1 cellular context compared by ENCODE assay signal in genomic region chr12:121803861-121804416, GRCh38.
TF ChIP-seq lines count a peak whose summit lies in the region.

Gene SETD1B (plus strand): TSS chr12:121804009. CDS start chr12:121804738, 729 bp downstream.

TF ChIP-seq in K562, 482 proteins besides CTCF, POLR2A, EP300 and RAD21 (continued from another document):
- TF ChIP-seq UBTF (IDR thresholded peaks at IDR 0.05; ENCODE audit: borderline replicate concordance in 1 of 2, low read depth in 2 of 2, low read length in 2 of 2) (peak; percentile 56 to 81; a peak in 3 of 4 replicates), CBX8 (IDR thresholded peaks at IDR 0.05; ENCODE audit: borderline replicate concordance, extremely low read depth, low read depth, low read length, poor library complexity, severe bottlenecking) (no peak), CHCHD3 (CRISPR knock-in tag; IDR thresholded peaks at IDR 0.05) (no peak), GATAD2B (IDR thresholded peaks at IDR 0.05; ENCODE audit: borderline replicate concordance) (0 out of 2 replicates have a peak, but pooled peaks have one; percentile 44), CREB3L1 (IDR thresholded peaks at IDR 0.05; ENCODE audit: borderline replicate concordance, low read depth) (no peak), ZNF121 (CRISPR knock-in tag; conservative IDR thresholded peaks at IDR 0.05) (no peak), ZNF644 (tag; IDR thresholded peaks at IDR 0.05; ENCODE audit: low read depth) (no peak), RBM34 (IDR thresholded peaks at IDR 0.05; ENCODE audit: borderline replicate concordance, insufficient read depth, low read length) (no peak), PKNOX1 (IDR thresholded peaks at IDR 0.05) (0 out of 2 replicates have a peak, but pooled peaks have one; percentile 37), REST (CRISPR knock-in tag; IDR thresholded peaks at IDR 0.05; ENCODE audit: low read depth) (no peak), PREB (CRISPR knock-in tag; IDR thresholded peaks at IDR 0.05) (no peak), NFE2 (IDR thresholded peaks at IDR 0.05; ENCODE audit: low read depth) (no peak), GTF2A2 (tag; IDR thresholded peaks at IDR 0.05) (0 out of 2 replicates have a peak, but pooled peaks have one; percentile 15), MXI1 (IDR thresholded peaks at IDR 0.05; ENCODE audit: low read depth, low read length) (no peak), ZKSCAN1 (IDR thresholded peaks at IDR 0.05; ENCODE audit: low read depth, low read length) (no peak), NCOA4 (IDR thresholded peaks at IDR 0.05; ENCODE audit: partially characterized antibody) (no peak), IRF2 (CRISPR knock-in tag; IDR thresholded peaks at IDR 0.05) (no peak), ZNF311 (CRISPR knock-in tag; IDR thresholded peaks at IDR 0.05) (no peak), RFX1 (IDR thresholded peaks at IDR 0.05) (no peak), ERF (CRISPR knock-in tag; IDR thresholded peaks at IDR 0.05) (peak; percentile 43; the same call in 1 of the 2 replicates), POLR2AphosphoS2 (IDR thresholded peaks at IDR 0.05; ENCODE audit: low read length) (no peak), BRD4 (IDR thresholded peaks at IDR 0.05) (0 out of 2 replicates have a peak, but pooled peaks have one; percentile 18), KAT7 (CRISPR knock-in tag; IDR thresholded peaks at IDR 0.05; ENCODE audit: borderline replicate concordance) (no peak), HNRNPUL1 (IDR thresholded peaks at IDR 0.05; ENCODE audit: low read length) (no peak), NONO (IDR thresholded peaks at IDR 0.05; ENCODE audit: low read depth in 2 of 2, low read length in 1 of 2) (peak in 1 of 2 experiments; percentile 49; a peak in 1 of 4 replicates), E2F3 (CRISPR knock-in tag; IDR thresholded peaks at IDR 0.05) (no peak), ARID2 (IDR thresholded peaks at IDR 0.05) (no peak), TFAM (CRISPR knock-in tag; conservative IDR thresholded peaks at IDR 0.05) (no peak), PATZ1 (CRISPR knock-in tag; IDR thresholded peaks at IDR 0.05; ENCODE audit: borderline replicate concordance) (no peak), ZNF507 (tag; conservative IDR thresholded peaks at IDR 0.05) (no peak), MTF1 (CRISPR knock-in tag; IDR thresholded peaks at IDR 0.05; ENCODE audit: borderline replicate concordance) (no peak), TRIM24 (IDR thresholded peaks at IDR 0.05) (no peak), GTF2F1 (IDR thresholded peaks at IDR 0.05; ENCODE audit: low read depth, low read length) (no peak)
- TF ChIP-seq, protein P1, sequence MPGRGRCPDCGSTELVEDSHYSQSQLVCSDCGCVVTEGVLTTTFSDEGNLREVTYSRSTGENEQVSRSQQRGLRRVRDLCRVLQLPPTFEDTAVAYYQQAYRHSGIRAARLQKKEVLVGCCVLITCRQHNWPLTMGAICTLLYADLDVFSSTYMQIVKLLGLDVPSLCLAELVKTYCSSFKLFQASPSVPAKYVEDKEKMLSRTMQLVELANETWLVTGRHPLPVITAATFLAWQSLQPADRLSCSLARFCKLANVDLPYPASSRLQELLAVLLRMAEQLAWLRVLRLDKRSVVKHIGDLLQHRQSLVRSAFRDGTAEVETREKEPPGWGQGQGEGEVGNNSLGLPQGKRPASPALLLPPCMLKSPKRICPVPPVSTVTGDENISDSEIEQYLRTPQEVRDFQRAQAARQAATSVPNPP (IDR thresholded peaks at IDR 0.05; ENCODE audit: borderline replicate concordance, insufficient read depth, insufficient read length): no peak
- TF ChIP-seq, protein P2, sequence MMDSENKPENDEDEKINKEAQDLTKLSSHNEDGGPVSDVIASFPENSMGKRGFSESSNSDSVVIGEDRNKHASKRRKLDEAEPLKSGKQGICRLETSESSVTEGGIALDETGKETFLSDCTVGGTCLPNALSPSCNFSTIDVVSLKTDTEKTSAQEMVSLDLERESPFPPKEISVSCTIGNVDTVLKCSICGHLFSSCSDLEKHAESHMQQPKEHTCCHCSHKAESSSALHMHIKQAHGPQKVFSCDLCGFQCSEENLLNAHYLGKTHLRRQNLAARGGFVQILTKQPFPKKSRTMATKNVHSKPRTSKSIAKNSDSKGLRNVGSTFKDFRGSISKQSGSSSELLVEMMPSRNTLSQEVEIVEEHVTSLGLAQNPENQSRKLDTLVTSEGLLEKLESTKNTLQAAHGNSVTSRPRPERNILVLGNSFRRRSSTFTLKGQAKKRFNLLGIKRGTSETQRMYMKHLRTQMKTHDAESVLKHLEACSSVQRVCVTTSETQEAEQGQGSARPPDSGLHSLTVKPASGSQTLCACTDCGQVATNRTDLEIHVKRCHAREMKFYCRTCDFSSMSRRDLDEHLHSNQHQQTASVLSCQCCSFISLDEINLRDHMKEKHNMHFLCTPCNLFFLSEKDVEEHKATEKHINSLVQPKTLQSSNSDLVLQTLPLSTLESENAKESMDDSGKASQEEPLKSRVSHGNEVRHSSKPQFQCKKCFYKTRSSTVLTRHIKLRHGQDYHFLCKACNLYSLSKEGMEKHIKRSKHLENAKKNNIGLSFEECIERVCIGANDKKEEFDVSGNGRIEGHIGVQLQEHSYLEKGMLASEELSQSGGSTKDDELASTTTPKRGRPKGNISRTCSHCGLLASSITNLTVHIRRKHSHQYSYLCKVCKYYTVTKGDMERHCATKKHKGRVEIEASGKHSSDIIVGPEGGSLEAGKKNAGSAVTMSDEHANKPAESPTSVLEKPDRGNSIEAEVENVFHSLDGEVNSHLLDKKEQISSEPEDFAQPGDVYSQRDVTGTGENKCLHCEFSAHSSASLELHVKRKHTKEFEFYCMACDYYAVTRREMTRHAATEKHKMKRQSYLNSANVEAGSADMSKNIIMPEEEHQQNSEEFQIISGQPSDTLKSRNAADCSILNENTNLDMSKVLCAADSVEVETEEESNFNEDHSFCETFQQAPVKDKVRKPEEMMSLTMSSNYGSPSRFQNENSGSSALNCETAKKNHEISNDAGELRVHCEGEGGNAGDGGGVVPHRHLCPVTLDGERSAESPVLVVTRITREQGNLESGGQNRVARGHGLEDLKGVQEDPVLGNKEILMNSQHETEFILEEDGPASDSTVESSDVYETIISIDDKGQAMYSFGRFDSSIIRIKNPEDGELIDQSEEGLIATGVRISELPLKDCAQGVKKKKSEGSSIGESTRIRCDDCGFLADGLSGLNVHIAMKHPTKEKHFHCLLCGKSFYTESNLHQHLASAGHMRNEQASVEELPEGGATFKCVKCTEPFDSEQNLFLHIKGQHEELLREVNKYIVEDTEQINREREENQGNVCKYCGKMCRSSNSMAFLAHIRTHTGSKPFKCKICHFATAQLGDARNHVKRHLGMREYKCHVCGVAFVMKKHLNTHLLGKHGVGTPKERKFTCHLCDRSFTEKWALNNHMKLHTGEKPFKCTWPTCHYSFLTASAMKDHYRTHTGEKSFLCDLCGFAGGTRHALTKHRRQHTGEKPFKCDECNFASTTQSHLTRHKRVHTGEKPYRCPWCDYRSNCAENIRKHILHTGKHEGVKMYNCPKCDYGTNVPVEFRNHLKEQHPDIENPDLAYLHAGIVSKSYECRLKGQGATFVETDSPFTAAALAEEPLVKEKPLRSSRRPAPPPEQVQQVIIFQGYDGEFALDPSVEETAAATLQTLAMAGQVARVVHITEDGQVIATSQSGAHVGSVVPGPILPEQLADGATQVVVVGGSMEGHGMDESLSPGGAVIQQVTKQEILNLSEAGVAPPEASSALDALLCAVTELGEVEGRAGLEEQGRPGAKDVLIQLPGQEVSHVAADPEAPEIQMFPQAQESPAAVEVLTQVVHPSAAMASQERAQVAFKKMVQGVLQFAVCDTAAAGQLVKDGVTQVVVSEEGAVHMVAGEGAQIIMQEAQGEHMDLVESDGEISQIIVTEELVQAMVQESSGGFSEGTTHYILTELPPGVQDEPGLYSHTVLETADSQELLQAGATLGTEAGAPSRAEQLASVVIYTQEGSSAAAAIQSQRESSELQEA (IDR thresholded peaks at IDR 0.05; ENCODE audit: low read depth): no peak
- TF ChIP-seq, protein P3, sequence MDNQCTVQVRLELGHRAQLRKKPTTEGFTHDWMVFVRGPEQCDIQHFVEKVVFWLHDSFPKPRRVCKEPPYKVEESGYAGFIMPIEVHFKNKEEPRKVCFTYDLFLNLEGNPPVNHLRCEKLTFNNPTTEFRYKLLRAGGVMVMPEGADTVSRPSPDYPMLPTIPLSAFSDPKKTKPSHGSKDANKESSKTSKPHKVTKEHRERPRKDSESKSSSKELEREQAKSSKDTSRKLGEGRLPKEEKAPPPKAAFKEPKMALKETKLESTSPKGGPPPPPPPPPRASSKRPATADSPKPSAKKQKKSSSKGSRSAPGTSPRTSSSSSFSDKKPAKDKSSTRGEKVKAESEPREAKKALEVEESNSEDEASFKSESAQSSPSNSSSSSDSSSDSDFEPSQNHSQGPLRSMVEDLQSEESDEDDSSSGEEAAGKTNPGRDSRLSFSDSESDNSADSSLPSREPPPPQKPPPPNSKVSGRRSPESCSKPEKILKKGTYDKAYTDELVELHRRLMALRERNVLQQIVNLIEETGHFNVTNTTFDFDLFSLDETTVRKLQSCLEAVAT (IDR thresholded peaks at IDR 0.05): 0 out of 4 replicates have a peak, but pooled peaks of 1 of the 2 experiments have one; percentile 8
